Comparison of ENCODE assay signal across 8 cellular contexts in the genomic region with DNA sequence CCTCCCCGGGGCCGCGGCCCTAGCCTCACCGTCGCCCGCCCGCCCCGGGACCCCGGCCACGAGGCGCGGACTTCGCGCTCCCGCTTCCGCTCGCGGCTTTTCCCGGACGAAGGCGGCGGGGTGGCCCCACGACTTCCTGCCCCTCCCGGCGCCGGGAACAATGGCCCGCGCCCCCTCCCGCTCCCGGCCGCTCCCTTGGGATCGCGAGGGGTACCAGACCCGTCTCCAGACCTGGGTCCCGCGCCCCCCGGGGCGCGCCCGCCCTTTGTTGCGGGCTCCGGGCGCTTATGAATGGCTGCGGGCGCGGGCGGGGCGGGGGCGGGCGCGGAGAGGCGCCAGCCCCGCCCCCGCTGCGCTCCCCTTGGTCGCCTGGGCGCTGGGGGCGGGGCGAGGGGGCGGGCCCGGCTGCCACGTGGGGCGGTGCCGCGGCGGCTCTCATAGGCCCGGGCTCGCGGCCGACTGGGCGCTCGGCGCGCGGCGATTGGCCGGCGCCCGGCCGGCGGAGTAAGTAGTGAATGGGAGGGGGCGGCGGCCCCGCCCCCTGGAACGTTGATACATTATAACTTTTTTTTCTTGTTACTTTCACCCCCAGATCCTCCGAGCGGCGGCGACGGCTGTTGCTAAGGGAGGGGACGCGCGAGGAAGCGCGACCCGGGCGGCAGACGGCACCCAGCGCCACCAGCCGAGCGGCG. TPM values are rescaled to one million over a fixed set of nuclear protein-coding genes. Genes with fewer than 3 reads are reported as not detected.
DNase-seq lines count a peak whose midpoint lies in the region; ATAC-seq and TF ChIP-seq lines count a peak whose summit lies in the region.

No MANE protein-coding gene starts in this region.

- H3K9me3 ChIP-seq in ES-I3 (ENCODE audit: control insufficient read depth, insufficient read depth, low read length) (no peaks in the 10 kb centered on the region), HEK293 (ENCODE audit: control insufficient read depth, insufficient read depth, low read depth, low read length) (no peaks in the 10 kb centered on the region)

- H3K36me3 ChIP-seq in ES-I3 (ENCODE audit: insufficient read depth, low read length) (peaks cover 16% of the 10 kb centered on the region), HEK293 (ENCODE audit: control insufficient read depth in 2 of 2, insufficient read depth in 1 of 2, low read length in 2 of 2) (peaks cover 0 to 25% of the 10 kb centered on the region in 2 experiments; a peak in 1 of 3 replicates)

- in situ Hi-C loops in SK-MEL-5 (cut with HindIII; ENCODE audit: low pct_unique_long_range_greater_than_20kb, low sequenced_read_pairs) = no loop called here

- H3K4me3 ChIP-seq in HEK293 (ENCODE audit: low read depth, low read length) = peak overlapping the region; percentile 92

- peaks cover 10% of the 10 kb centered on the region; the same call in 1 of the 2 replicates for H3K4me1 ChIP-seq in ES-I3 (ENCODE audit: insufficient read depth, low read length)
- peaks cover 8% of the 10 kb centered on the region for H3K4me1 ChIP-seq in HEK293 (ENCODE audit: control insufficient read depth, insufficient read depth, low read length)

- peak; percentile 29 for ATAC-seq in omental fat pad (ENCODE audit: low FRiP score)

- H3K27ac ChIP-seq in HEK293 (ENCODE audit: extremely low read depth, low read depth, low read length) (peak overlapping the region; percentile 100), temporal lobe (ENCODE audit: low read depth, low read length) (peak overlapping the region; percentile 56)

- CTCF ChIA-PET in HEK293 (lab: Yijun Ruan, JAX) = interaction anchor here (0.7 to 1.0 kb wide), 2 partner anchors 17 to 147 kb away, joined by 3 to 4 read pairs; no protein-coding TSS in a partner anchor

- peak; percentile 92 for DNase-seq in NCI-H1048 (lab: John Stamatoyannopoulos, UW)
- DNase-seq in SK-MEL-5 (ENCODE audit: low read depth, low spot score) = peak; percentile 87
- DNase-seq in activated naive CD4-positive, alpha-beta T cell treated with anti-CD3 and anti-CD28 coated beads, Interleukin-2, amount 50 U/mL, for 16 hours = peak; percentile 94
- peak; percentile 95 for DNase-seq in globus pallidus (ENCODE audit: low spot score)
- DNase-seq in omental fat pad (ENCODE audit: low spot score) = no peak

- TF ChIP-seq CTCF in HEK293 (tag by site-specific recombination; IDR thresholded peaks at IDR 0.05) (peak; percentile 19; the same call in 1 of the 2 replicates), omental fat pad (IDR thresholded peaks at IDR 0.05) (no peak)

- H3K9ac ChIP-seq in ES-I3 (ENCODE audit: low read depth, low read length) = peak overlapping the region; percentile 90

- POLR2A ChIA-PET in HEK293 (lab: Yijun Ruan, JAX) = interaction anchor here (0.9 to 1.0 kb wide), 4 partner anchors 16 to 20 kb away, joined by 3 to 17 read pairs (median 6); a partner anchor contains a TSS

TF ChIP-seq in HEK293, 187 proteins besides CTCF, POLR2A, EP300 and RAD21 (continues in another document):
- TF ChIP-seq MEIS1 (CRISPR knock-in tag; IDR thresholded peaks at IDR 0.05; ENCODE audit: borderline replicate concordance) (no peak), SCRT1 (tag by site-specific recombination; IDR thresholded peaks at IDR 0.05; ENCODE audit: borderline replicate concordance) (no peak), ZNF324 (tag by site-specific recombination; IDR thresholded peaks at IDR 0.05) (no peak), YY2 (tag by site-specific recombination; IDR thresholded peaks at IDR 0.05) (no peak), ZNF140 (tag by site-specific recombination; IDR thresholded peaks at IDR 0.05) (no peak), ZNF221 (tag by site-specific recombination; IDR thresholded peaks at IDR 0.05; ENCODE audit: borderline replicate concordance) (no peak), ZSCAN30 (tag by site-specific recombination; IDR thresholded peaks at IDR 0.05) (peak; percentile 87), FEZF1 (tag by site-specific recombination; IDR thresholded peaks at IDR 0.05) (no peak), ZNF560 (tag by site-specific recombination; IDR thresholded peaks at IDR 0.05; ENCODE audit: borderline replicate concordance) (no peak), ZNF23 (tag by site-specific recombination; IDR thresholded peaks at IDR 0.05; ENCODE audit: borderline replicate concordance) (no peak), ZNF311 (tag by site-specific recombination; IDR thresholded peaks at IDR 0.05; ENCODE audit: borderline replicate concordance) (no peak), ZNF16 (tag by site-specific recombination; IDR thresholded peaks at IDR 0.05; ENCODE audit: low read depth) (no peak), ZNF174 (tag by site-specific recombination; IDR thresholded peaks at IDR 0.05) (no peak), ZNF175 (tag by site-specific recombination; IDR thresholded peaks at IDR 0.05) (no peak), ZNF214 (tag by site-specific recombination; IDR thresholded peaks at IDR 0.05; ENCODE audit: borderline replicate concordance) (no peak)
- TF ChIP-seq, protein P1, sequence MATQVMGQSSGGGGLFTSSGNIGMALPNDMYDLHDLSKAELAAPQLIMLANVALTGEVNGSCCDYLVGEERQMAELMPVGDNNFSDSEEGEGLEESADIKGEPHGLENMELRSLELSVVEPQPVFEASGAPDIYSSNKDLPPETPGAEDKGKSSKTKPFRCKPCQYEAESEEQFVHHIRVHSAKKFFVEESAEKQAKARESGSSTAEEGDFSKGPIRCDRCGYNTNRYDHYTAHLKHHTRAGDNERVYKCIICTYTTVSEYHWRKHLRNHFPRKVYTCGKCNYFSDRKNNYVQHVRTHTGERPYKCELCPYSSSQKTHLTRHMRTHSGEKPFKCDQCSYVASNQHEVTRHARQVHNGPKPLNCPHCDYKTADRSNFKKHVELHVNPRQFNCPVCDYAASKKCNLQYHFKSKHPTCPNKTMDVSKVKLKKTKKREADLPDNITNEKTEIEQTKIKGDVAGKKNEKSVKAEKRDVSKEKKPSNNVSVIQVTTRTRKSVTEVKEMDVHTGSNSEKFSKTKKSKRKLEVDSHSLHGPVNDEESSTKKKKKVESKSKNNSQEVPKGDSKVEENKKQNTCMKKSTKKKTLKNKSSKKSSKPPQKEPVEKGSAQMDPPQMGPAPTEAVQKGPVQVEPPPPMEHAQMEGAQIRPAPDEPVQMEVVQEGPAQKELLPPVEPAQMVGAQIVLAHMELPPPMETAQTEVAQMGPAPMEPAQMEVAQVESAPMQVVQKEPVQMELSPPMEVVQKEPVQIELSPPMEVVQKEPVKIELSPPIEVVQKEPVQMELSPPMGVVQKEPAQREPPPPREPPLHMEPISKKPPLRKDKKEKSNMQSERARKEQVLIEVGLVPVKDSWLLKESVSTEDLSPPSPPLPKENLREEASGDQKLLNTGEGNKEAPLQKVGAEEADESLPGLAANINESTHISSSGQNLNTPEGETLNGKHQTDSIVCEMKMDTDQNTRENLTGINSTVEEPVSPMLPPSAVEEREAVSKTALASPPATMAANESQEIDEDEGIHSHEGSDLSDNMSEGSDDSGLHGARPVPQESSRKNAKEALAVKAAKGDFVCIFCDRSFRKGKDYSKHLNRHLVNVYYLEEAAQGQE (tag by site-specific recombination; IDR thresholded peaks at IDR 0.05) = 0 out of 2 replicates have a peak, but pooled peaks have one; percentile 22
- TF ChIP-seq, protein P2, sequence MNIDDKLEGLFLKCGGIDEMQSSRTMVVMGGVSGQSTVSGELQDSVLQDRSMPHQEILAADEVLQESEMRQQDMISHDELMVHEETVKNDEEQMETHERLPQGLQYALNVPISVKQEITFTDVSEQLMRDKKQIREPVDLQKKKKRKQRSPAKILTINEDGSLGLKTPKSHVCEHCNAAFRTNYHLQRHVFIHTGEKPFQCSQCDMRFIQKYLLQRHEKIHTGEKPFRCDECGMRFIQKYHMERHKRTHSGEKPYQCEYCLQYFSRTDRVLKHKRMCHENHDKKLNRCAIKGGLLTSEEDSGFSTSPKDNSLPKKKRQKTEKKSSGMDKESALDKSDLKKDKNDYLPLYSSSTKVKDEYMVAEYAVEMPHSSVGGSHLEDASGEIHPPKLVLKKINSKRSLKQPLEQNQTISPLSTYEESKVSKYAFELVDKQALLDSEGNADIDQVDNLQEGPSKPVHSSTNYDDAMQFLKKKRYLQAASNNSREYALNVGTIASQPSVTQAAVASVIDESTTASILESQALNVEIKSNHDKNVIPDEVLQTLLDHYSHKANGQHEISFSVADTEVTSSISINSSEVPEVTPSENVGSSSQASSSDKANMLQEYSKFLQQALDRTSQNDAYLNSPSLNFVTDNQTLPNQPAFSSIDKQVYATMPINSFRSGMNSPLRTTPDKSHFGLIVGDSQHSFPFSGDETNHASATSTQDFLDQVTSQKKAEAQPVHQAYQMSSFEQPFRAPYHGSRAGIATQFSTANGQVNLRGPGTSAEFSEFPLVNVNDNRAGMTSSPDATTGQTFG (tag by site-specific recombination; IDR thresholded peaks at IDR 0.05; ENCODE audit: borderline replicate concordance) = no peak

RNA-seq across cellular contexts. Expression of a gene that starts 1.1 kb away (rescaled TPM):
- 4.6 and 8.8 TPM in 2 replicates for total RNA-seq in SK-MEL-5 (2014; rRNA removed; shearing (Covaris generic))
- polyA plus RNA-seq in SK-MEL-5 (2015; cell fraction: cytosol; rRNA removed) = 59.8 and 82.0 TPM in 2 replicates
- polyA plus RNA-seq in SK-MEL-5 (2015; cell fraction: nucleus; rRNA removed) = 118 and 124 TPM in 2 replicates
- total RNA-seq in omental fat pad (10 to 100 TPM; 24.5 to 68.6 (median 44.1) TPM), temporal lobe (22.6 TPM)

RNA-seq across cellular contexts. Expression of a gene that starts 7.9 kb away (rescaled TPM):
- total RNA-seq in SK-MEL-5 (2014; rRNA removed; shearing (Covaris generic)) = 30.3 and 36.6 TPM in 2 replicates
- 354 and 362 TPM in 2 replicates for polyA plus RNA-seq in SK-MEL-5 (2015; cell fraction: cytosol; rRNA removed)
- 82.5 and 99.9 TPM in 2 replicates for polyA plus RNA-seq in SK-MEL-5 (2015; cell fraction: nucleus; rRNA removed)
- total RNA-seq in omental fat pad (10 to 100 TPM; 46.4 to 76.0 (median 60.2) TPM), temporal lobe (27.5 TPM)

RNA-seq across cellular contexts. Expression of a gene that starts 11.6 kb away (rescaled TPM):
- 2.3 and 3.7 TPM in 2 replicates for total RNA-seq in SK-MEL-5 (2014; rRNA removed; shearing (Covaris generic))
- 11.9 and 12.8 TPM in 2 replicates for polyA plus RNA-seq in SK-MEL-5 (2015; cell fraction: cytosol; rRNA removed)
- polyA plus RNA-seq in SK-MEL-5 (2015; cell fraction: nucleus; rRNA removed) = 27.7 and 33.6 TPM in 2 replicates
- total RNA-seq in omental fat pad = 10 to 100 TPM in 1 of 4 donors, 1 to 10 TPM in 1, under 1 TPM in 1, not detected in 1; 0.63 to 19.6 (median 2.2) TPM
- total RNA-seq in temporal lobe = 6.4 TPM

RNA-seq across cellular contexts. Expression of a gene that starts 19.7 kb away (rescaled TPM):
- 93.9 and 95.0 TPM in 2 replicates for total RNA-seq in SK-MEL-5 (2014; rRNA removed; shearing (Covaris generic))
- polyA plus RNA-seq in SK-MEL-5 (2015; cell fraction: cytosol; rRNA removed) = 126 and 167 TPM in 2 replicates
- 705 and 795 TPM in 2 replicates for polyA plus RNA-seq in SK-MEL-5 (2015; cell fraction: nucleus; rRNA removed)
- total RNA-seq in omental fat pad (100 to 1,000 TPM; 292 to 484 (median 372) TPM), temporal lobe (289 TPM)

RNA-seq across cellular contexts. Expression of a gene that starts 25.9 kb away (rescaled TPM):
- total RNA-seq in SK-MEL-5 (2014; rRNA removed; shearing (Covaris generic)) = 81.1 and 89.7 TPM in 2 replicates
- polyA plus RNA-seq in SK-MEL-5 (2015; cell fraction: cytosol; rRNA removed) = 217 and 296 TPM in 2 replicates
- 35.9 and 85.1 TPM in 2 replicates for polyA plus RNA-seq in SK-MEL-5 (2015; cell fraction: nucleus; rRNA removed)
- total RNA-seq in omental fat pad (10 to 100 TPM; 47.2 to 69.1 (median 59.3) TPM), temporal lobe (8.9 TPM)
